In the genomic region with DNA sequence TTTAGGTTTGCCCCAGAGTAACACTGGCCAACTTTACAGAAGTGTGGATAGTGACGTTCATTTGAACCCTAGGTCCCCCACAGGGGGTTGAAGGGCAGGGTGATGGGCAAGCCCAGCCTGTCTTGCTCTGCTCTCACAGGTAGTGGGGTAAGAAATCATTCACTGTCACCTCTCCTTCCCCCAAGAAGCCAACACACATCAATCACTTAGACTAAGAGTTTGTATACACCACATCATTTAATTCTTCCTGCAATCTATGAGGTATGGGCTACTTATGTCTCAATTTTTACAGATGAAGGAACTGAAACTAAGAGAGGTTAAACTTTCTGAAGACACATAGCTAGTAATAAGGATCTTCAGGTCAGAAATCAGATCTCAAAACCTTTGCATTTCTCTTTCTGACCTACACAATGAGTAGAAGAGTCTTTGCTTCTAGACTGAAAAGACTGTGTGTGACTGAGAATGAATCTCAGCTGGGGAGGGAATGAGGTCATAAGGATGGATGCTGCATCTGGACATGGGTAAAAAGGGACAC, we compare ENCODE assay signal across 13 cellular contexts.
A peak's percentile ranks its signal among the peaks of the same experiment; 100 is the strongest.
DNase-seq lines count a peak whose midpoint lies in the region; ATAC-seq and TF ChIP-seq lines count a peak whose summit lies in the region.
"Had no signal": no experiment of that assay in that cellular context is flagged by ENCODE, and none has a peak within 500 bp of the region (broad histone marks: within the 10 kb centered on the region; RNA-seq: fewer than 3 reads in every experiment).

No MANE protein-coding gene starts in this region.

- intact Hi-C loops in PC-9 (cut with micrococcal nuclease; ENCODE audit: unreplicated experiment) = loop anchor here (10.0 kb wide), 1 partner anchor 47 kb away; no protein-coding TSS in a partner anchor

- CTCF ChIA-PET in PC-9 (lab: Charles Lee) = no interaction called here

- no TSS peak for BruUV-seq in PC-9 (replicated peaks; lab: Mats Ljungman, UMichigan)

- POLR2A ChIA-PET in PC-9 (lab: Charles Lee; ENCODE audit: unreplicated experiment) = no interaction called here

- H3K9me3 Mint-ChIP-seq in activated T-cell treated with anti-CD3 and anti-CD28 coated beads, Interleukin-2, amount 50 U/mL, for 24 hours = no peaks in the 10 kb centered on the region

- peak; percentile 87 for ATAC-seq in GM19452 (IDR thresholded peaks at IDR 0.05; ENCODE audit: unreplicated experiment)
- peak; percentile 88 for ATAC-seq in HG03060 (IDR thresholded peaks at IDR 0.05; ENCODE audit: low read depth, unreplicated experiment)
- ATAC-seq in T-helper 17 cell = peak; percentile 72
- ATAC-seq: lower lobe of right lung had no signal

- H2AFZ ChIP-seq in PC-9 = no peak overlapping the region

- H3K36me3 ChIP-seq in PC-9 (ENCODE audit: low read depth) = no peaks in the 10 kb centered on the region
- H3K36me3 ChIP-seq: lower lobe of right lung had no signal

- H3K4me1 ChIP-seq in PC-9 (replicated peaks; ENCODE audit: insufficient read depth) = no peaks in the 10 kb centered on the region

- no peak for TF ChIP-seq CTCF in GM12864 (IDR thresholded peaks at IDR 0.05; ENCODE audit: low read depth, low read length, missing control alignments)
- TF ChIP-seq CTCF in PC-9 (conservative IDR thresholded peaks at IDR 0.05) = no peak

- H3K79me2 ChIP-seq in PC-9 (ENCODE audit: low read depth) = no peaks in the 10 kb centered on the region

- peak overlapping the region; percentile 2 for H3K4me3 Mint-ChIP-seq in T-helper 17 cell
- no peak overlapping the region for H3K4me3 Mint-ChIP-seq in activated T-cell treated with anti-CD3 and anti-CD28 coated beads, Interleukin-2, amount 50 U/mL, for 24 hours

- H4K20me1 ChIP-seq in PC-9 (ENCODE audit: insufficient read depth) = no peaks in the 10 kb centered on the region

- H3K4me3 ChIP-seq in GM12864 (ENCODE audit: low read depth, low read length) = no peak overlapping the region; the same call in 1 of the 2 replicates
- H3K4me3 ChIP-seq in PC-9 = no peak overlapping the region
- H3K4me3 ChIP-seq: lower lobe of right lung had no signal

- H3K36me3 Mint-ChIP-seq in T-helper 17 cell (ENCODE audit: low read depth) = no peaks in the 10 kb centered on the region
- H3K36me3 Mint-ChIP-seq in activated T-cell treated with anti-CD3 and anti-CD28 coated beads, Interleukin-2, amount 50 U/mL, for 24 hours (ENCODE audit: low read depth) = no peaks in the 10 kb centered on the region

- DNase-seq in GM12864 (ENCODE audit: low read depth) (peak; percentile 71), T-helper 17 cell (no peak), PC-9 (no peak), NCI-H1694 treated with DMSO at 0.1 percent for 48 hours (lab: John Stamatoyannopoulos, UW) (no peak), NCI-H2227 (lab: John Stamatoyannopoulos, UW; ENCODE audit: unreplicated experiment) (no peak)
- DNase-seq in activated T-cell treated with anti-CD3 and anti-CD28 coated beads, Interleukin-2, amount 50 U/mL, for 24 hours = no peak
- DNase-seq: activated naive CD4-positive, alpha-beta T cell; DND-41; lower lobe of right lung; SK-N-SH had no signal

- H3K27me3 Mint-ChIP-seq in T-helper 17 cell = no peaks in the 10 kb centered on the region
- H3K27me3 Mint-ChIP-seq in activated T-cell treated with anti-CD3 and anti-CD28 coated beads, Interleukin-2, amount 50 U/mL, for 24 hours = no peaks in the 10 kb centered on the region

- H3K4me1 Mint-ChIP-seq in T-helper 17 cell = peaks cover 6% of the 10 kb centered on the region
- H3K4me1 Mint-ChIP-seq in activated T-cell treated with anti-CD3 and anti-CD28 coated beads, Interleukin-2, amount 50 U/mL, for 24 hours (ENCODE audit: low read depth) = peaks cover 8% of the 10 kb centered on the region

- H3K27ac Mint-ChIP-seq in T-helper 17 cell = no peak overlapping the region
- H3K27ac Mint-ChIP-seq in activated T-cell treated with anti-CD3 and anti-CD28 coated beads, Interleukin-2, amount 50 U/mL, for 24 hours = no peak overlapping the region

- no peaks in the 10 kb centered on the region for H3K9me2 ChIP-seq in PC-9 (ENCODE audit: insufficient read depth)
- H3K9me2 ChIP-seq: SK-N-SH had no signal

- no peaks in the 10 kb centered on the region for H3F3A ChIP-seq in PC-9 (ENCODE audit: insufficient read depth, low read depth)

- no peaks in the 10 kb centered on the region for H3K27me3 ChIP-seq in PC-9 (ENCODE audit: insufficient read depth, low read depth)

- H3K27ac ChIP-seq in PC-9 = no peak overlapping the region
- H3K27ac ChIP-seq: epithelial cell of prostate, lower lobe of right lung had no signal

- H3K9me3 ChIP-seq in T-helper 17 cell (ENCODE audit: control insufficient read depth, low read length, poor library complexity, severe bottlenecking) (no peaks in the 10 kb centered on the region), PC-9 (ENCODE audit: insufficient read depth, low read depth) (no peaks in the 10 kb centered on the region)
- H3K9me3 ChIP-seq: lower lobe of right lung, SK-N-SH had no signal

- H3K4me2 ChIP-seq in PC-9 = no peak overlapping the region
- H3K4me2 ChIP-seq: SK-N-SH had no signal
